Comparison of ENCODE assay signal across 1 cellular context in genomic region chr6:168222261-168222660, GRCh38.
TF ChIP-seq lines count a peak whose summit lies in the region.

No MANE protein-coding gene starts in this region.

TF ChIP-seq in HepG2, 621 proteins besides CTCF, POLR2A, EP300 and RAD21 (continued from another document):
- TF ChIP-seq IRF9 (CRISPR knock-in tag; IDR thresholded peaks at IDR 0.05; ENCODE audit: borderline replicate concordance) (no peak), U2AF1 (optimal IDR thresholded peaks at IDR 0.05; ENCODE audit: low read depth, low read length) (no peak), SUZ12 (IDR thresholded peaks at IDR 0.05; ENCODE audit: low read depth, low read length) (no peak), ZNF800 (CRISPR knock-in tag; IDR thresholded peaks at IDR 0.05) (no peak), MIXL1 (CRISPR knock-in tag; IDR thresholded peaks at IDR 0.05) (no peak), ZBTB40 (IDR thresholded peaks at IDR 0.05) (no peak), ZBTB40 (CRISPR knock-in tag; IDR thresholded peaks at IDR 0.05) (no peak)
- TF ChIP-seq, protein P1, sequence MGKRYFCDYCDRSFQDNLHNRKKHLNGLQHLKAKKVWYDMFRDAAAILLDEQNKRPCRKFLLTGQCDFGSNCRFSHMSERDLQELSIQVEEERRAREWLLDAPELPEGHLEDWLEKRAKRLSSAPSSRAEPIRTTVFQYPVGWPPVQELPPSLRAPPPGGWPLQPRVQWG (CRISPR knock-in tag; IDR thresholded peaks at IDR 0.05; ENCODE audit: borderline replicate concordance, low read depth) = no peak
